1 cellular context compared by ENCODE assay signal in the genomic region with DNA sequence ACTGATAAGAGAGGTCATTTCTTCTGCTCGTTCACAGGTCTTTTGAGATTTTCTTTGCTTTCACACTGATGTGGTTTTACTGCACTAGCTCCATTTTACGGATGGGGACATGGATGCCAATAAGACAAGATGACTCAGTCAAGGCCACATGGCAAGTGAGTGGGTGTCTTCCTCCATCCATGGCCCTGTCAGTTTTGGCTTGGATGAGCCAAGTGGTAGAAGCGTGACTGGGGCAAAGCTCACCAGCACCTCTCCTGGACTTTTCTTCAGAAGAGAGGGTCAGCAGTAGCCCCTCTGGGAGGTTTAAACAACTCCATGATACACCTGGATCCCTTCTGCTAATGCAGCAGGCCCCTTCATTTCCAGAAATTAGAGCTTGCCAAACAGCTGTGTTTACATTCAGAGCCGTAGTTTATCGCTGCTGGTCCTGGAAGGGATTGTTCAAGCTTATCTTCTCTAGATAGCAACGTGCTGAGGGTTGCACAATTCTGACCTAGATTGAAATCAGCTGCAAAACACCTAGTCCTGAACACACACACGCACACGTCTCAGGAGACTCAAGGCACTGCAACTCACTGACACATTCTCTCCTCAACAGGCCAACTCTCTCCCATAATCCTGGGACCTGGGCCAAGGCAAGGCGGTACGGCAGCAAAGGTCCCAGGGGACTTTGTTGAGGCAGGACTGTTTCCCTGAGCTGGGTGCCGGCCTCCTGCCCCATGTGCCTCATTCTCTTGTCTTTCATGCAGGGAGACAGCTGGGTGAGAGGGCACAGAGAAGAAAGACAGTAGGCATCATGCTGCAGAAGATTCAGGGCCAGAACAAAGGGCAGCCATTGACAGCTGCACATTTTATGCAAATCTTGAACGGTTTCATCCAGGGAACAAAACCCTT.
TF ChIP-seq lines count a peak whose summit lies in the region.

No MANE protein-coding gene starts in this region.

TF ChIP-seq in HepG2, 621 proteins besides CTCF, POLR2A, EP300 and RAD21 (continued from another document and continues in another):
- TF ChIP-seq ZBTB2 (CRISPR knock-in tag; IDR thresholded peaks at IDR 0.05; ENCODE audit: low read depth) (no peak), RAD51 (IDR thresholded peaks at IDR 0.05; ENCODE audit: borderline replicate concordance) (no peak), HOXA5 (CRISPR knock-in tag; IDR thresholded peaks at IDR 0.05) (no peak), MIER3 (CRISPR knock-in tag; IDR thresholded peaks at IDR 0.05; ENCODE audit: borderline replicate concordance) (no peak), HMG20B (CRISPR knock-in tag; conservative IDR thresholded peaks at IDR 0.05) (peak; percentile 79; the same call in 1 of the 2 replicates), FUBP1 (CRISPR knock-in tag; IDR thresholded peaks at IDR 0.05; ENCODE audit: borderline replicate concordance) (no peak), NAIF1 (CRISPR knock-in tag; IDR thresholded peaks at IDR 0.05; ENCODE audit: borderline replicate concordance) (no peak), ZNF678 (CRISPR knock-in tag; IDR thresholded peaks at IDR 0.05) (no peak), NR3C1 (CRISPR knock-in tag; IDR thresholded peaks at IDR 0.05) (no peak), EED (CRISPR knock-in tag; IDR thresholded peaks at IDR 0.05) (no peak), ZKSCAN8 (CRISPR knock-in tag; IDR thresholded peaks at IDR 0.05; ENCODE audit: borderline replicate concordance) (no peak), HOXA7 (CRISPR knock-in tag; IDR thresholded peaks at IDR 0.05) (no peak), ZNF567 (CRISPR knock-in tag; IDR thresholded peaks at IDR 0.05; ENCODE audit: borderline replicate concordance) (no peak), CHCHD3 (CRISPR knock-in tag; IDR thresholded peaks at IDR 0.05) (no peak), EHMT2 (IDR thresholded peaks at IDR 0.05; ENCODE audit: borderline replicate concordance, low read depth, low read length) (no peak), SRSF9 (IDR thresholded peaks at IDR 0.05; ENCODE audit: borderline replicate concordance, insufficient read depth, low read depth, low read length, poor library complexity, severe bottlenecking) (no peak), ZNF253 (CRISPR knock-in tag; IDR thresholded peaks at IDR 0.05; ENCODE audit: borderline replicate concordance) (no peak), KLF15 (CRISPR knock-in tag; IDR thresholded peaks at IDR 0.05; ENCODE audit: borderline replicate concordance) (no peak), NFIB (CRISPR knock-in tag; IDR thresholded peaks at IDR 0.05; ENCODE audit: borderline replicate concordance) (no peak), JUN (CRISPR knock-in tag; IDR thresholded peaks at IDR 0.05) (no peak), ZNF792 (CRISPR knock-in tag; IDR thresholded peaks at IDR 0.05) (0 out of 2 replicates have a peak, but pooled peaks have one; percentile 48), KDM6A (CRISPR knock-in tag; IDR thresholded peaks at IDR 0.05; ENCODE audit: low read depth) (no peak), KMT2A (CRISPR knock-in tag; IDR thresholded peaks at IDR 0.05) (no peak), ZNF724P (CRISPR knock-in tag; IDR thresholded peaks at IDR 0.05; ENCODE audit: borderline replicate concordance) (no peak), YEATS4 (CRISPR knock-in tag; IDR thresholded peaks at IDR 0.05; ENCODE audit: borderline replicate concordance) (peak; percentile 43; the same call in 1 of the 2 replicates), GMEB1 (CRISPR knock-in tag; IDR thresholded peaks at IDR 0.05; ENCODE audit: borderline replicate concordance) (no peak), ZMYM3 (CRISPR knock-in tag; IDR thresholded peaks at IDR 0.05) (no peak; the same call in 1 of the 2 replicates), NCOA2 (CRISPR knock-in tag; IDR thresholded peaks at IDR 0.05) (peak; percentile 71), ZNF839 (CRISPR knock-in tag; IDR thresholded peaks at IDR 0.05; ENCODE audit: borderline replicate concordance) (no peak), ZNF281 (CRISPR knock-in tag; IDR thresholded peaks at IDR 0.05; ENCODE audit: borderline replicate concordance) (no peak)
- TF ChIP-seq, protein P1, sequence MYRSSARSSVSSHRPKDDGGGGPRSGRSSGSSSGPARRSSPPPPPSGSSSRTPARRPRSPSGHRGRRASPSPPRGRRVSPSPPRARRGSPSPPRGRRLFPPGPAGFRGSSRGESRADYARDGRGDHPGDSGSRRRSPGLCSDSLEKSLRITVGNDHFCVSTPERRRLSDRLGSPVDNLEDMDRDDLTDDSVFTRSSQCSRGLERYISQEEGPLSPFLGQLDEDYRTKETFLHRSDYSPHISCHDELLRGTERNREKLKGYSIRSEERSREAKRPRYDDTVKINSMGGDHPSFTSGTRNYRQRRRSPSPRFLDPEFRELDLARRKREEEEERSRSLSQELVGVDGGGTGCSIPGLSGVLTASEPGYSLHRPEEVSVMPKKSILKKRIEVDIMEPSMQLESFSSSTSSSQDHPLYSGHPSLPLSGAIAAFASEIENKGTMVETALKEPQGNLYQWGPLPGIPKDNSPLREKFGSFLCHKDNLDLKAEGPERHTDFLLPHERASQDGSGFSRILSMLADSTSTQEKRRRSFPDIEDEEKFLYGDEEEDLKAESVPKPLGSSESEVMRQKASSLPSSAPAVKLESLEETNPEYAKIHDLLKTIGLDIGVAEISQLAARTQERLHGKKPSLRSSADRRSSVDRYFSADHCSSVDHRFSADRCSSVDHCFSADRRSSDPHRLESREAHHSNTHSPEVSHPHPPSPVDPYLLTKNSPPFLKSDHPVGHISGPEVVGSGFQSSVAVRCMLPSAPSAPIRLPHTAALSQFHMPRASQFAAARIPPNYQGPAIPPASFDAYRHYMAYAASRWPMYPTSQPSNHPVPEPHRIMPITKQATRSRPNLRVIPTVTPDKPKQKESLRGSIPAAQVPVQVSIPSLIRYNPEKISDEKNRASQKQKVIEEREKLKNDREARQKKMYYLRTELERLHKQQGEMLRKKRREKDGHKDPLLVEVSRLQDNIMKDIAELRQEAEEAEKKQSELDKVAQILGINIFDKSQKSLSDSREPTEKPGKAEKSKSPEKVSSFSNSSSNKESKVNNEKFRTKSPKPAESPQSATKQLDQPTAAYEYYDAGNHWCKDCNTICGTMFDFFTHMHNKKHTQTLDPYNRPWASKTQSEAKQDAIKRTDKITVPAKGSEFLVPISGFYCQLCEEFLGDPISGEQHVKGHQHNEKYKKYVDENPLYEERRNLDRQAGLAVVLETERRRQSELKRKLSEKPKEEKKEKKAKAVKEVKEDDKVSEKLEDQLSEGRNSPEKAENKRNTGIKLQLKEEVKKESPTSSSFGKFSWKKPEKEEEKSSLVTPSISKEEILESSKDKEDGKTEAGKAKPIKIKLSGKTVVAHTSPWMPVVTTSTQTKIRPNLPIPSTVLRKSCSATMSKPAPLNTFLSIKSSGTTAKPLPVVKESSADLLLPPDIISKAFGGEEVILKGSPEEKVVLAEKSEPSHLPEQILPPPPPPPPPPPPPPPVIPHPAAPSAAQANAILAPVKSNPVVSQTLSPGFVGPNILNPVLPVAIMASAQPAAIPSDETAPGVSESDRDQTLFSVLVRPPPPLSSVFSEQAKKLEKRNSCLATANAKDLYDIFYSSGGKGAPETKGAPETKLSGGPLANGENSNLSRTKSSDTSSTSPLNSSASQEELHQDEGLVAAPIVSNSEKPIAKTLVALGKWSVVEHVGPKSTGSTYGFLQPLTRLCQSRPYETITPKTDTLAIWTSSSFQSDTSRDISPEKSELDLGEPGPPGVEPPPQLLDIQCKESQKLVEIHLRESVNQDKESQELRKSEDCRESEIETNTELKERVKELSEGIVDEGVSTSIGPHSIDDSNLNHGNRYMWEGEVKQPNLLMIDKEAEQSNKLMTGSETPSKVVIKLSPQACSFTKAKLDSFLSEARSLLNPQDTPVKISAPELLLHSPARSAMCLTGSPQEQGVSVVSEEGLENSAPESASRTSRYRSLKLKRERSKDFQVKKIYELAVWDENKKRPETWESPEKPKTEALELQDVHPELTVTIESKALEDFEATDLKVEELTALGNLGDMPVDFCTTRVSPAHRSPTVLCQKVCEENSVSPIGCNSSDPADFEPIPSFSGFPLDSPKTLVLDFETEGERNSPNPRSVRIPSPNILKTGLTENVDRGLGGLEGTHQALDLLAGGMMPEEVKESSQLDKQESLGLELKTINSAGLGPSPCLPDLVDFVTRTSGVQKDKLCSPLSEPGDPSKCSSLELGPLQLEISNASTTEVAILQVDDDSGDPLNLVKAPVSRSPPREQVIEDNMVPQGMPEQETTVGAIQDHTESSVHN (CRISPR knock-in tag; IDR thresholded peaks at IDR 0.05): no peak
- TF ChIP-seq, protein P2, sequence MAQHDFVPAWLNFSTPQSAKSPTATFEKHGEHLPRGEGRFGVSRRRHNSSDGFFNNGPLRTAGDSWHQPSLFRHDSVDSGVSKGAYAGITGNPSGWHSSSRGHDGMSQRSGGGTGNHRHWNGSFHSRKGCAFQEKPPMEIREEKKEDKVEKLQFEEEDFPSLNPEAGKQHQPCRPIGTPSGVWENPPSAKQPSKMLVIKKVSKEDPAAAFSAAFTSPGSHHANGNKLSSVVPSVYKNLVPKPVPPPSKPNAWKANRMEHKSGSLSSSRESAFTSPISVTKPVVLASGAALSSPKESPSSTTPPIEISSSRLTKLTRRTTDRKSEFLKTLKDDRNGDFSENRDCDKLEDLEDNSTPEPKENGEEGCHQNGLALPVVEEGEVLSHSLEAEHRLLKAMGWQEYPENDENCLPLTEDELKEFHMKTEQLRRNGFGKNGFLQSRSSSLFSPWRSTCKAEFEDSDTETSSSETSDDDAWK (CRISPR knock-in tag; IDR thresholded peaks at IDR 0.05): no peak
- TF ChIP-seq, protein P3, sequence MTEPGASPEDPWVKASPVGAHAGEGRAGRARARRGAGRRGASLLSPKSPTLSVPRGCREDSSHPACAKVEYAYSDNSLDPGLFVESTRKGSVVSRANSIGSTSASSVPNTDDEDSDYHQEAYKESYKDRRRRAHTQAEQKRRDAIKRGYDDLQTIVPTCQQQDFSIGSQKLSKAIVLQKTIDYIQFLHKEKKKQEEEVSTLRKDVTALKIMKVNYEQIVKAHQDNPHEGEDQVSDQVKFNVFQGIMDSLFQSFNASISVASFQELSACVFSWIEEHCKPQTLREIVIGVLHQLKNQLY (CRISPR knock-in tag; IDR thresholded peaks at IDR 0.05): no peak
- TF ChIP-seq, protein P4, sequence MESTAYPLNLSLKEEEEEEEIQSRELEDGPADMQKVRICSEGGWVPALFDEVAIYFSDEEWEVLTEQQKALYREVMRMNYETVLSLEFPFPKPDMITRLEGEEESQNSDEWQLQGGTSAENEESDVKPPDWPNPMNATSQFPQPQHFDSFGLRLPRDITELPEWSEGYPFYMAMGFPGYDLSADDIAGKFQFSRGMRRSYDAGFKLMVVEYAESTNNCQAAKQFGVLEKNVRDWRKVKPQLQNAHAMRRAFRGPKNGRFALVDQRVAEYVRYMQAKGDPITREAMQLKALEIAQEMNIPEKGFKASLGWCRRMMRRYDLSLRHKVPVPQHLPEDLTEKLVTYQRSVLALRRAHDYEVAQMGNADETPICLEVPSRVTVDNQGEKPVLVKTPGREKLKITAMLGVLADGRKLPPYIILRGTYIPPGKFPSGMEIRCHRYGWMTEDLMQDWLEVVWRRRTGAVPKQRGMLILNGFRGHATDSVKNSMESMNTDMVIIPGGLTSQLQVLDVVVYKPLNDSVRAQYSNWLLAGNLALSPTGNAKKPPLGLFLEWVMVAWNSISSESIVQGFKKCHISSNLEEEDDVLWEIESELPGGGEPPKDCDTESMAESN (CRISPR knock-in tag; conservative IDR thresholded peaks at IDR 0.05): no peak; the same call in 1 of the 2 replicates
